11 cellular contexts compared by ENCODE assay signal in the genomic region with DNA sequence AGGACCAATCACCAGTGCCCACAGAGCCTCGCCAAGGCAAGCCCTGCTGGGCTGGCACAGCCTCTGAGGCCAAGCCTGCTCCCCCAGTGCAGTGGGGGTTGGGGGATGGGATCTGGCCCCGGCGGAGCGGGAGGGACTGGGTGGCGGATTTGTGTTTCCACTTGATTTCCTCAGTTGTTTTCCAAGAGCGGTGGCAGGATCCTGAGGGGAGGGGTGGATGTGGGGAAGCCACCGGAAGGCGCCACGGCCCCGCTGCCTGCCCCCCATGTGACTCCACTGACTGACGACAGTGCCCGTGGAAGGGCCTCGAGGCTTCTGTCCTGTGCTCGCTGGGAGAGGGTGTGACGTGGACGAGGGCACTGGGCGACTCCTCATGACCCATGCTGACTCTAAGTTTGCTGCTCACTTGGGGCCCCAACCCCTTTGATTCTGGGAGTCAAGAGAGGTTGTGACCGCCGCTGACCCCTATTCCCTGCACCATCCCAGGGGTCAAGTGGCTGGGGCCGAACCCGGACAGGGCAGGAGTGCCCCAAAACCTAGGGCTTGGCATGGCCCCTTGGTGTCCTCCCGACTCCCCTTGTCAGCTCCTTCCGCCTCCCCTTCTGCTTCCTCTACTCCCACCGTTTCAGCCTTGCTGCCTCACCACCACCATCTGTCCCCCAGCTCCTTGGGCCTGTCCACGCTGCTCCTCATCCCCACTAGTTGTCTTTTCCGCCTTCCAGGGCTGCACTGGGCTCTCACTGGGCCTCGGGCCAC. TPM values are rescaled to one million over a fixed set of nuclear protein-coding genes. Genes with fewer than 3 reads are reported as not detected.
DNase-seq lines count a peak whose midpoint lies in the region; ATAC-seq and TF ChIP-seq lines count a peak whose summit lies in the region.
"Had no signal": no experiment of that assay in that cellular context is flagged by ENCODE, and none has a peak within 500 bp of the region (broad histone marks: within the 10 kb centered on the region; RNA-seq: fewer than 3 reads in every experiment).

No MANE protein-coding gene starts in this region.

- CTCF ChIA-PET in CD8-positive, alpha-beta memory T cell (lab: Charles Lee): interaction anchor here (4.7 kb wide), 1 partner anchor 19 kb away, joined by 17 read pairs; no protein-coding TSS in a partner anchor
- CTCF ChIA-PET in WTC11 (lab: Charles Lee): interaction anchor here (0.6 to 2.4 kb wide), 19 partner anchors 9 to 171 kb away, joined by 3 to 58 read pairs (median 4); a partner anchor contains a TSS

- H3K4me1 Mint-ChIP-seq in CD8-positive, alpha-beta memory T cell: peaks cover 0 to 2% (median 0%) of the 10 kb centered on the region in 3 donors
- H3K4me1 Mint-ChIP-seq in WTC11: peaks cover 31% of the 10 kb centered on the region

- no peak for ATAC-seq in WTC11

- H3K4me1 ChIP-seq in CD8-positive, alpha-beta memory T cell (ENCODE audit: insufficient read depth, low read length): no peaks in the 10 kb centered on the region
- peaks cover 10% of the 10 kb centered on the region for H3K4me1 ChIP-seq in iPS-15b (ENCODE audit: control insufficient read depth, insufficient read depth, low read length)
- H3K4me1 ChIP-seq in prostate gland (replicated peaks): peaks cover 16% of the 10 kb centered on the region

- H3K27me3 ChIP-seq in CD8-positive, alpha-beta memory T cell (ENCODE audit: insufficient read depth, low read length, poor library complexity, severe bottlenecking): no peaks in the 10 kb centered on the region
- no peaks in the 10 kb centered on the region for H3K27me3 ChIP-seq in iPS-15b (ENCODE audit: control insufficient read depth, insufficient read depth, low read length)
- no peaks in the 10 kb centered on the region for H3K27me3 ChIP-seq in prostate gland (replicated peaks; ENCODE audit: insufficient read depth)

- no peak overlapping the region for H3K4me3 Mint-ChIP-seq in CD8-positive, alpha-beta memory T cell
- H3K4me3 Mint-ChIP-seq in WTC11: no peak overlapping the region
- H3K4me3 Mint-ChIP-seq: CD4-positive, alpha-beta T cell had no signal

- POLR2A ChIA-PET in CD8-positive, alpha-beta memory T cell (lab: Charles Lee): no interaction called here
- POLR2A ChIA-PET in WTC11 (lab: Charles Lee): interaction anchor here (0.6 to 1.8 kb wide), 7 partner anchors 11 to 273 kb away, joined by 3 to 6 read pairs (median 3); no protein-coding TSS in a partner anchor

- no peaks in the 10 kb centered on the region for H3K36me3 ChIP-seq in CD8-positive, alpha-beta memory T cell (ENCODE audit: insufficient read depth, low read length)
- H3K36me3 ChIP-seq in iPS-15b (ENCODE audit: control insufficient read depth, insufficient read depth, low read length): no peaks in the 10 kb centered on the region
- H3K36me3 ChIP-seq in prostate gland: no peaks in the 10 kb centered on the region

- H3K27me3 Mint-ChIP-seq in CD8-positive, alpha-beta memory T cell: no peaks in the 10 kb centered on the region
- H3K27me3 Mint-ChIP-seq in WTC11 (ENCODE audit: low read depth): no peaks in the 10 kb centered on the region; the same call in 1 of the 2 replicates
- H3K27me3 Mint-ChIP-seq: CD4-positive, alpha-beta T cell had no signal

- no peak overlapping the region for H3K27ac Mint-ChIP-seq in CD8-positive, alpha-beta memory T cell
- peak overlapping the region; percentile 34 for H3K27ac Mint-ChIP-seq in WTC11
- H3K27ac Mint-ChIP-seq: CD4-positive, alpha-beta T cell had no signal

- no peak for DNase-seq in CD8-positive, alpha-beta memory T cell
- DNase-seq in WTC11 (ENCODE audit: low spot score) (no peak), prostate gland (ENCODE audit: low spot score) (no peak), DMS53 (lab: John Stamatoyannopoulos, UW) (no peak), DMS153 treated with DMSO at 0.1 percent for 48 hours (lab: John Stamatoyannopoulos, UW; ENCODE audit: unreplicated experiment) (no peak)
- no peak for DNase-seq in activated CD4-positive, alpha-beta T cell treated with anti-CD3 and anti-CD28 coated beads for 4 hours
- no peak for DNase-seq in stimulated activated naive CD4-positive, alpha-beta T cell treated with Interleukin-2 at 50 U/mL for 16 hours (lab: John Stamatoyannopoulos, UW)
- DNase-seq: CD4-positive, alpha-beta T cell had no signal

- no peak for TF ChIP-seq POLR2A in prostate gland (IDR thresholded peaks at IDR 0.05)

- H3K36me3 Mint-ChIP-seq in CD8-positive, alpha-beta memory T cell: peaks cover 0 to 1% (median 0%) of the 10 kb centered on the region in 3 donors
- no peaks in the 10 kb centered on the region for H3K36me3 Mint-ChIP-seq in WTC11

- intact Hi-C loops in prostate gland (cut with DNase I): no loop called here

- no peaks in the 10 kb centered on the region for H3K9me3 Mint-ChIP-seq in CD8-positive, alpha-beta memory T cell
- H3K9me3 Mint-ChIP-seq in WTC11: no peaks in the 10 kb centered on the region
- H3K9me3 Mint-ChIP-seq: CD4-positive, alpha-beta T cell had no signal

- TF ChIP-seq CTCF in WTC11 (IDR thresholded peaks at IDR 0.05) (no peak), prostate gland (IDR thresholded peaks at IDR 0.05) (no peak)

- H3K4me3 ChIP-seq in CD8-positive, alpha-beta memory T cell (ENCODE audit: low read length): no peak overlapping the region
- H3K4me3 ChIP-seq in iPS-15b (ENCODE audit: low read depth, low read length) (no peak overlapping the region), prostate gland (no peak overlapping the region)

- H3K9me3 ChIP-seq in CD8-positive, alpha-beta memory T cell (ENCODE audit: low read length): no peaks in the 10 kb centered on the region
- H3K9me3 ChIP-seq in iPS-15b (ENCODE audit: control insufficient read depth, insufficient read depth, low read length) (no peaks in the 10 kb centered on the region), prostate gland (no peaks in the 10 kb centered on the region)

- H3K27ac ChIP-seq in CD8-positive, alpha-beta memory T cell (ENCODE audit: low read depth, low read length): peak overlapping the region; percentile 54
- peak overlapping the region; percentile 49 to 70 for H3K27ac ChIP-seq in prostate gland

- WGBS in prostate gland: 62% methylated on average over 25 of the region's 27 CpGs

- peak overlapping the region; percentile 54 for H3K9ac ChIP-seq in iPS-15b (ENCODE audit: low read depth, low read length)

TF ChIP-seq in WTC11, 78 proteins besides CTCF, POLR2A, EP300 and RAD21:
- TF ChIP-seq, protein P1, sequence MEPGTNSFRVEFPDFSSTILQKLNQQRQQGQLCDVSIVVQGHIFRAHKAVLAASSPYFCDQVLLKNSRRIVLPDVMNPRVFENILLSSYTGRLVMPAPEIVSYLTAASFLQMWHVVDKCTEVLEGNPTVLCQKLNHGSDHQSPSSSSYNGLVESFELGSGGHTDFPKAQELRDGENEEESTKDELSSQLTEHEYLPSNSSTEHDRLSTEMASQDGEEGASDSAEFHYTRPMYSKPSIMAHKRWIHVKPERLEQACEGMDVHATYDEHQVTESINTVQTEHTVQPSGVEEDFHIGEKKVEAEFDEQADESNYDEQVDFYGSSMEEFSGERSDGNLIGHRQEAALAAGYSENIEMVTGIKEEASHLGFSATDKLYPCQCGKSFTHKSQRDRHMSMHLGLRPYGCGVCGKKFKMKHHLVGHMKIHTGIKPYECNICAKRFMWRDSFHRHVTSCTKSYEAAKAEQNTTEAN (CRISPR knock-in tag; IDR thresholded peaks at IDR 0.05): 0 out of 2 replicates have a peak, but pooled peaks have one; percentile 18
- TF ChIP-seq, protein P2, sequence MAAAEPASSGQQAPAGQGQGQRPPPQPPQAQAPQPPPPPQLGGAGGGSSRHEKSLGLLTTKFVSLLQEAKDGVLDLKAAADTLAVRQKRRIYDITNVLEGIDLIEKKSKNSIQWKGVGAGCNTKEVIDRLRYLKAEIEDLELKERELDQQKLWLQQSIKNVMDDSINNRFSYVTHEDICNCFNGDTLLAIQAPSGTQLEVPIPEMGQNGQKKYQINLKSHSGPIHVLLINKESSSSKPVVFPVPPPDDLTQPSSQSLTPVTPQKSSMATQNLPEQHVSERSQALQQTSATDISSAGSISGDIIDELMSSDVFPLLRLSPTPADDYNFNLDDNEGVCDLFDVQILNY (CRISPR knock-in tag; IDR thresholded peaks at IDR 0.05): 0 out of 2 replicates have a peak, but pooled peaks have one; percentile 9
- TF ChIP-seq, protein P3, sequence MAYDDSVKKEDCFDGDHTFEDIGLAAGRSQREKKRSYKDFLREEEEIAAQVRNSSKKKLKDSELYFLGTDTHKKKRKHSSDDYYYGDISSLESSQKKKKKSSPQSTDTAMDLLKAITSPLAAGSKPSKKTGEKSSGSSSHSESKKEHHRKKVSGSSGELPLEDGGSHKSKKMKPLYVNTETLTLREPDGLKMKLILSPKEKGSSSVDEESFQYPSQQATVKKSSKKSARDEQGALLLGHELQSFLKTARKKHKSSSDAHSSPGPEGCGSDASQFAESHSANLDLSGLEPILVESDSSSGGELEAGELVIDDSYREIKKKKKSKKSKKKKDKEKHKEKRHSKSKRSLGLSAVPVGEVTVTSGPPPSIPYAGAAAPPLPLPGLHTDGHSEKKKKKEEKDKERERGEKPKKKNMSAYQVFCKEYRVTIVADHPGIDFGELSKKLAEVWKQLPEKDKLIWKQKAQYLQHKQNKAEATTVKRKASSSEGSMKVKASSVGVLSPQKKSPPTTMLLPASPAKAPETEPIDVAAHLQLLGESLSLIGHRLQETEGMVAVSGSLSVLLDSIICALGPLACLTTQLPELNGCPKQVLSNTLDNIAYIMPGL (CRISPR knock-in tag; IDR thresholded peaks at IDR 0.05): no peak
TF ChIP-seq in WTC11: peak in this region for 2.

RNA-seq across cellular contexts. Expression of a gene that starts 23.5 kb away (rescaled TPM):
- total RNA-seq in CD8-positive, alpha-beta memory T cell: 10 to 100 TPM; 21.0 to 22.5 TPM
- polyA plus RNA-seq in CD8-positive, alpha-beta memory T cell: 9.4 TPM
- total RNA-seq in WTC11 (2021) (28.1 to 33.4 TPM (median 28.2 TPM) in 3 replicates), prostate gland (100 to 1,000 TPM in 1 of 2 donors, 10 to 100 TPM in 1; 90.0 to 114 TPM)

RNA-seq across cellular contexts. Expression of a gene that starts 49.3 kb away (rescaled TPM):
- not detected for total RNA-seq in CD8-positive, alpha-beta memory T cell
- not detected for polyA plus RNA-seq in CD8-positive, alpha-beta memory T cell
- total RNA-seq in WTC11 (2021) (2.7 to 3.6 TPM (median 3.0 TPM) in 3 replicates), prostate gland (1 to 10 TPM; 3.3 to 8.1 TPM)
- total RNA-seq: CD4-positive, alpha-beta T cell; LHCN-M2; mesenteric fat pad had no signal

RNA-seq across cellular contexts. Expression of a gene that starts 50.3 kb away (rescaled TPM):
- under 1 TPM in 1 of 2 experiments, not detected in 1; 0.35 TPM for total RNA-seq in CD8-positive, alpha-beta memory T cell
- polyA plus RNA-seq in CD8-positive, alpha-beta memory T cell: not detected
- 0.53 to 0.98 TPM (median 0.57 TPM) in 3 replicates for total RNA-seq in WTC11 (2021)
- total RNA-seq in prostate gland: under 1 TPM; 0.28 to 0.59 TPM
- total RNA-seq: CD4-positive, alpha-beta T cell; LHCN-M2; mesenteric fat pad had no signal
